Comparison of ENCODE assay signal across 27 cellular contexts in genomic region chr6:11325431-11325830, GRCh38.
"Had no signal": no experiment of that assay in that cellular context is flagged by ENCODE, and none has a peak within 500 bp of the region (broad histone marks: within the 10 kb centered on the region; RNA-seq: fewer than 3 reads in every experiment).

No MANE protein-coding gene starts in this region.

- H3K9me3 ChIP-seq: esophagus muscularis mucosa, gastroesophageal sphincter, heart left ventricle, SK-N-SH, stomach had no signal

- H3K36me3 Mint-ChIP-seq: mesothelial cell of epicardium had no signal

- H3K27me3 Mint-ChIP-seq: activated naive CD4-positive, alpha-beta T cell treated with anti-CD3 and anti-CD28 coated beads, Interleukin-2, amount 50 U/mL, for 24 hours; T-cell had no signal

- H3K36me3 ChIP-seq: cardiac muscle cell, esophagus muscularis mucosa, gastroesophageal sphincter, heart left ventricle, stomach, WERI-Rb-1 had no signal

- H3K27ac ChIP-seq: cardiac muscle cell, esophagus muscularis mucosa, gastroesophageal sphincter, heart left ventricle, stomach, WERI-Rb-1 had no signal

- H3K4me2 ChIP-seq: SK-N-SH had no signal

- H3K9ac ChIP-seq: SK-N-SH had no signal

- DNase-seq: activated CD4-positive, alpha-beta T cell treated with anti-CD3 and anti-CD28 coated beads for 1 hour; activated CD8-positive, alpha-beta memory T cell treated with anti-CD3 and anti-CD28 coated beads for 24 hours; activated effector memory CD4-positive, alpha-beta T cell treated with anti-CD3 and anti-CD28 coated beads, Interleukin-2, amount 50 U/mL, for 16 hours; amygdala; effector CD8-positive, alpha-beta T cell; heart left ventricle; kidney; nephron progenitor cell; occipital lobe; posterior cingulate gyrus; SHP77 treated with DMSO at 0.1 percent for 48 hours; SK-N-SH; stimulated activated CD4-positive, alpha-beta T cell treated with anti-CD3 and anti-CD28 coated beads, Interleukin-12 subunit alpha, Interleukin-12 subunit beta, amount 100 ng/mL, for 4 hours; stimulated activated CD4-positive, alpha-beta T cell treated with anti-CD3 and anti-CD28 coated beads, Interleukin-1b, Interleukin-23, amount 100 ng/mL, for 48 hours; stimulated activated CD8-positive, alpha-beta memory T cell treated with anti-CD3 and anti-CD28 coated beads, Interleukin-4, amount 100 ng/mL, for 48 hours; stomach; T-cell; trophoblast cell; WERI-Rb-1 had no signal

- FAIRE-seq: kidney had no signal

- H3K9me3 Mint-ChIP-seq: activated naive CD4-positive, alpha-beta T cell treated with anti-CD3 and anti-CD28 coated beads, Interleukin-2, amount 50 U/mL, for 24 hours; dendritic cell treated with granulocyte-macrophage colony-stimulating factor and Interleukin-4, amounts not matched to agents 40 ng/mL and 50 ng/mL, for 4 days; mesothelial cell of epicardium; nephron progenitor cell; T-cell had no signal

- H3K4me3 Mint-ChIP-seq: dendritic cell treated with granulocyte-macrophage colony-stimulating factor and Interleukin-4, amounts not matched to agents 40 ng/mL and 50 ng/mL, for 4 days; mesothelial cell of epicardium; nephron progenitor cell; T-cell had no signal

- ATAC-seq: gastroesophageal sphincter, heart left ventricle, left lobe of liver, T-cell had no signal

- H3K27ac Mint-ChIP-seq: dendritic cell treated with granulocyte-macrophage colony-stimulating factor and Interleukin-4, amounts not matched to agents 40 ng/mL and 50 ng/mL, for 4 days; mesothelial cell of epicardium had no signal

- H3K4me3 ChIP-seq: cardiac muscle cell, esophagus muscularis mucosa, gastroesophageal sphincter, heart left ventricle, lung, stomach had no signal

- H3K27me3 ChIP-seq: cardiac muscle cell, esophagus muscularis mucosa, gastroesophageal sphincter, heart left ventricle, stomach had no signal

- H3K4me1 ChIP-seq: gastroesophageal sphincter had no signal
